1 cellular context compared by ENCODE assay signal in genomic region chr19:13881231-13881691, GRCh38.
TF ChIP-seq lines count a peak whose summit lies in the region.

No MANE protein-coding gene starts in this region.

TF ChIP-seq in HEK293, 187 proteins besides CTCF, POLR2A, EP300 and RAD21 (continued from another document):
- TF ChIP-seq PRDM6 (tag by site-specific recombination; IDR thresholded peaks at IDR 0.05) (no peak), TRIM28 (IDR thresholded peaks at IDR 0.05; ENCODE audit: borderline replicate concordance, low read length) (no peak), KLF1 (tag by site-specific recombination; IDR thresholded peaks at IDR 0.05) (no peak), ZNF404 (tag by site-specific recombination; IDR thresholded peaks at IDR 0.05) (no peak), GFI1B (tag by site-specific recombination; IDR thresholded peaks at IDR 0.05) (no peak), SETDB1 (IDR thresholded peaks at IDR 0.05; ENCODE audit: insufficient read length, low read length) (no peak), ZNF10 (tag by site-specific recombination; IDR thresholded peaks at IDR 0.05) (no peak), SCRT1 (tag by site-specific recombination; IDR thresholded peaks at IDR 0.05; ENCODE audit: borderline replicate concordance) (peak; percentile 92), SCRT2 (tag by site-specific recombination; IDR thresholded peaks at IDR 0.05) (peak; percentile 98), ZNF239 (tag by site-specific recombination; IDR thresholded peaks at IDR 0.05) (no peak), ZNF791 (tag by site-specific recombination; IDR thresholded peaks at IDR 0.05) (no peak), ZNF426 (tag by site-specific recombination; IDR thresholded peaks at IDR 0.05) (no peak), ZNF2 (tag by site-specific recombination; IDR thresholded peaks at IDR 0.05) (no peak), ZNF664 (tag by site-specific recombination; IDR thresholded peaks at IDR 0.05) (no peak), EGR2 (tag by site-specific recombination; IDR thresholded peaks at IDR 0.05; ENCODE audit: low read depth) (peak; percentile 90)
